ENCODE assay signal across 16 cellular contexts in the genomic region with DNA sequence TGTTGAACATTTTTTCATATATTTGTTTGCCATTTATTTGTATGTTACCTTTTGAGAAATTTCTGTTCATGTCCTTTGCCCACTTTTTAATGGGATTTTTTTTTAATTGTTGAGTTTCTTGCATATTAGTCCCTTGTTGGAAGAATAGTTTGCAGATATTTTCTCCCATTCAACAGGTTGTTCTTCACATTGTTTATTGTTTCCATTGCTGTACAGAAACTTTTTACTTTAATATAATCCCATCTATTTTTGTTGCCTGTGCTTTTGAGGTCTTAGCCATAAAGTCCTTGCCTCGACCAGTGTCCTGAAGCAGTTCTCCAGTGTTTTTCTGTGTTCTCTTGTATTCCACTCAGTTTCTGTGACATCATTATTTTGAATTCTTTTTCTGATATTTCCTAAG. TPM values are rescaled to one million over a fixed set of nuclear protein-coding genes. Genes with fewer than 3 reads are reported as not detected.
DNase-seq lines count a peak whose midpoint lies in the region; ATAC-seq and TF ChIP-seq lines count a peak whose summit lies in the region.
"Had no signal": no experiment of that assay in that cellular context is flagged by ENCODE, and none has a peak within 500 bp of the region (broad histone marks: within the 10 kb centered on the region; RNA-seq: fewer than 3 reads in every experiment).

No MANE protein-coding gene starts in this region.

- no peaks in the 10 kb centered on the region for H3K27me3 Mint-ChIP-seq in activated CD8-positive, alpha-beta memory T cell treated with anti-CD3 and anti-CD28 coated beads, Interleukin-2, amount 10 ng/mL, durations not matched to agents 7 days and 5 days
- H3K27me3 Mint-ChIP-seq in CD4-positive, CD25-positive, alpha-beta regulatory T cell = no peaks in the 10 kb centered on the region
- H3K27me3 Mint-ChIP-seq in mesothelial cell of epicardium (ENCODE audit: low read depth) = no peaks in the 10 kb centered on the region

- peaks cover 30% of the 10 kb centered on the region for H3K4me1 Mint-ChIP-seq in activated CD8-positive, alpha-beta memory T cell treated with anti-CD3 and anti-CD28 coated beads, Interleukin-2, amount 10 ng/mL, durations not matched to agents 7 days and 5 days
- H3K4me1 Mint-ChIP-seq in CD4-positive, CD25-positive, alpha-beta regulatory T cell = peaks cover 27 to 50% (median 41%) of the 10 kb centered on the region in 4 donors
- H3K4me1 Mint-ChIP-seq in mesothelial cell of epicardium = no peaks in the 10 kb centered on the region

- peaks cover 6% of the 10 kb centered on the region for H3K9me3 Mint-ChIP-seq in activated CD8-positive, alpha-beta memory T cell treated with anti-CD3 and anti-CD28 coated beads, Interleukin-2, amount 10 ng/mL, durations not matched to agents 7 days and 5 days (ENCODE audit: low read depth)
- peaks cover 0 to 5% (median 2%) of the 10 kb centered on the region in 7 donors for H3K9me3 Mint-ChIP-seq in CD4-positive, CD25-positive, alpha-beta regulatory T cell
- peaks cover 16% of the 10 kb centered on the region for H3K9me3 Mint-ChIP-seq in mesothelial cell of epicardium

- peaks cover 72% of the 10 kb centered on the region for H3K36me3 Mint-ChIP-seq in activated CD8-positive, alpha-beta memory T cell treated with anti-CD3 and anti-CD28 coated beads, Interleukin-2, amount 10 ng/mL, durations not matched to agents 7 days and 5 days
- peaks cover 66% of the 10 kb centered on the region for H3K36me3 Mint-ChIP-seq in CD4-positive, CD25-positive, alpha-beta regulatory T cell
- H3K36me3 Mint-ChIP-seq in mesothelial cell of epicardium = peaks cover 70% of the 10 kb centered on the region

- ATAC-seq in activated CD8-positive, alpha-beta memory T cell treated with anti-CD3 and anti-CD28 coated beads, Interleukin-2, amount 10 ng/mL, durations not matched to agents 7 days and 5 days = no peak
- no peak for ATAC-seq in CD4-positive, CD25-positive, alpha-beta regulatory T cell (ENCODE audit: low read depth in 2 of 2)

- peaks cover 19% of the 10 kb centered on the region for H3K36me3 ChIP-seq in CD4-positive, CD25-positive, alpha-beta regulatory T cell (ENCODE audit: control insufficient read depth, insufficient read depth, low read length)
- H3K36me3 ChIP-seq in KMS-11 (ENCODE audit: insufficient read depth) = peaks cover 5% of the 10 kb centered on the region; the same call in 1 of the 2 replicates

- CTCF ChIA-PET in activated CD8-positive, alpha-beta memory T cell treated with anti-CD3 and anti-CD28 coated beads, Interleukin-2, amount 10 ng/mL, durations not matched to agents 7 days and 5 days (lab: Charles Lee) = no interaction called here

- no peak overlapping the region for H2AFZ ChIP-seq in KMS-11 (ENCODE audit: low read depth)

- H3K27ac ChIP-seq in CD4-positive, CD25-positive, alpha-beta regulatory T cell (ENCODE audit: insufficient read depth, low read length, poor library complexity, severe bottlenecking) = no peak overlapping the region
- H3K27ac ChIP-seq in KMS-11 = peak overlapping the region; percentile 1; the same call in 1 of the 2 replicates
- H3K27ac ChIP-seq: RWPE1 had no signal

- H3K4me3 Mint-ChIP-seq in activated CD8-positive, alpha-beta memory T cell treated with anti-CD3 and anti-CD28 coated beads, Interleukin-2, amount 10 ng/mL, durations not matched to agents 7 days and 5 days = peak overlapping the region; percentile 31
- H3K4me3 Mint-ChIP-seq in CD4-positive, CD25-positive, alpha-beta regulatory T cell = peak overlapping the region in 2 of 4 donors; percentile 54 to 57
- H3K4me3 Mint-ChIP-seq in mesothelial cell of epicardium = no peak overlapping the region

- peak overlapping the region; percentile 20 for H3K4me3 ChIP-seq in CD4-positive, CD25-positive, alpha-beta regulatory T cell (ENCODE audit: low read depth, low read length)
- no peak overlapping the region for H3K4me3 ChIP-seq in KMS-11 (IDR thresholded peaks at IDR 0.05; ENCODE audit: insufficient read depth, low read depth, low read length)

- H4K20me1 ChIP-seq in KMS-11 (ENCODE audit: insufficient read depth) = no peaks in the 10 kb centered on the region

- H3K4me2 ChIP-seq in KMS-11 = peak overlapping the region; percentile 40

- H3K27ac Mint-ChIP-seq in activated CD8-positive, alpha-beta memory T cell treated with anti-CD3 and anti-CD28 coated beads, Interleukin-2, amount 10 ng/mL, durations not matched to agents 7 days and 5 days = peak overlapping the region; percentile 83
- peak overlapping the region in 2 of 3 donors; percentile 27 to 82 for H3K27ac Mint-ChIP-seq in CD4-positive, CD25-positive, alpha-beta regulatory T cell
- H3K27ac Mint-ChIP-seq in mesothelial cell of epicardium = peak overlapping the region; percentile 22

- TF ChIP-seq CTCF in KMS-11 (conservative IDR thresholded peaks at IDR 0.05; ENCODE audit: low read depth, low read length) = no peak
- TF ChIP-seq CTCF in mesothelial cell of epicardium (IDR thresholded peaks at IDR 0.05; ENCODE audit: unreplicated experiment) = no peak
- no peak for TF ChIP-seq CTCF in GM20000 (IDR thresholded peaks at IDR 0.05; ENCODE audit: extremely low read depth, missing control alignments)

- no peak for DNase-seq in activated CD8-positive, alpha-beta memory T cell treated with anti-CD3 and anti-CD28 coated beads, Interleukin-2, amount 10 ng/mL, durations not matched to agents 7 days and 5 days
- DNase-seq in activated CD8-positive, alpha-beta memory T cell treated with anti-CD3 and anti-CD28 coated beads, Interleukin-2, amount 50 U/mL, for 48 hours = no peak
- no peak for DNase-seq in CD4-positive, CD25-positive, alpha-beta regulatory T cell
- DNase-seq in mesothelial cell of epicardium (ENCODE audit: low spot score in 2 of 2, unreplicated experiment in 2 of 2) (no peak), NCI-H1105 treated with DMSO at 0.1 percent for 48 hours (lab: John Stamatoyannopoulos, UW) (no peak), GM20000 (ENCODE audit: low spot score) (no peak)
- DNase-seq: NCI-H1092; NCI-H1694; NCI-H2107; NCI-H226; NCI-H526; NK-92 treated with Interleukin-12 subunit alpha and Interleukin-12 subunit beta, amount 100 ng/mL, for 24 hours had no signal

- H3K9ac ChIP-seq in KMS-11 = no peak overlapping the region

- no peaks in the 10 kb centered on the region for H3K79me2 ChIP-seq in KMS-11 (ENCODE audit: insufficient read depth, low read depth)

- H3K27me3 ChIP-seq in CD4-positive, CD25-positive, alpha-beta regulatory T cell (ENCODE audit: control insufficient read depth, insufficient read depth, low read length) = no peaks in the 10 kb centered on the region
- no peaks in the 10 kb centered on the region for H3K27me3 ChIP-seq in KMS-11 (ENCODE audit: insufficient read depth, low read depth)

- peaks cover 14% of the 10 kb centered on the region for H3K4me1 ChIP-seq in CD4-positive, CD25-positive, alpha-beta regulatory T cell (ENCODE audit: control insufficient read depth, insufficient read depth, low read length, poor library complexity, severe bottlenecking)
- H3K4me1 ChIP-seq in KMS-11 (ENCODE audit: low read depth, poor library complexity, severe bottlenecking) = peaks cover 31% of the 10 kb centered on the region

- H3K9me3 ChIP-seq in CD4-positive, CD25-positive, alpha-beta regulatory T cell (ENCODE audit: control insufficient read depth in 2 of 2, low read length in 2 of 2) = no peaks in the 10 kb centered on the region

RNA-seq across cellular contexts. Expression of a gene that starts 54.2 kb away (rescaled TPM):
- total RNA-seq in activated CD8-positive, alpha-beta memory T cell treated with anti-CD3 and anti-CD28 coated beads, Interleukin-2, amount 10 ng/mL, durations not matched to agents 7 days and 5 days = 1 to 10 TPM in 1 of 2 experiments, under 1 TPM in 1; 0.99 to 2.5 TPM
- 0.30 TPM for total RNA-seq in CD4-positive, CD25-positive, alpha-beta regulatory T cell
- 1 to 10 TPM in 1 of 4 donors, under 1 TPM in 3; 0.61 to 1.2 (median 0.90) TPM for polyA plus RNA-seq in CD4-positive, CD25-positive, alpha-beta regulatory T cell
- total RNA-seq in mesothelial cell of epicardium = 5.4 to 5.8 TPM (median 5.7 TPM) in 3 replicates
- total RNA-seq: H1, MCF 10A had no signal
- polyA plus RNA-seq: H1 had no signal

Comparison
In these comparisons a context has a peak if more than half of its experiments do, and no peak if none do; other contexts are left out.
1. H3K27ac Mint-ChIP-seq: peak in every context shown above with its lines; median percentile 83 in activated CD8-positive, alpha-beta memory T cell treated with anti-CD3 and anti-CD28 coated beads, Interleukin-2, amount 10 ng/mL, durations not matched to agents 7 days and 5 days; 54 in CD4-positive, CD25-positive, alpha-beta regulatory T cell; 22 in mesothelial cell of epicardium.